In the genomic region with DNA sequence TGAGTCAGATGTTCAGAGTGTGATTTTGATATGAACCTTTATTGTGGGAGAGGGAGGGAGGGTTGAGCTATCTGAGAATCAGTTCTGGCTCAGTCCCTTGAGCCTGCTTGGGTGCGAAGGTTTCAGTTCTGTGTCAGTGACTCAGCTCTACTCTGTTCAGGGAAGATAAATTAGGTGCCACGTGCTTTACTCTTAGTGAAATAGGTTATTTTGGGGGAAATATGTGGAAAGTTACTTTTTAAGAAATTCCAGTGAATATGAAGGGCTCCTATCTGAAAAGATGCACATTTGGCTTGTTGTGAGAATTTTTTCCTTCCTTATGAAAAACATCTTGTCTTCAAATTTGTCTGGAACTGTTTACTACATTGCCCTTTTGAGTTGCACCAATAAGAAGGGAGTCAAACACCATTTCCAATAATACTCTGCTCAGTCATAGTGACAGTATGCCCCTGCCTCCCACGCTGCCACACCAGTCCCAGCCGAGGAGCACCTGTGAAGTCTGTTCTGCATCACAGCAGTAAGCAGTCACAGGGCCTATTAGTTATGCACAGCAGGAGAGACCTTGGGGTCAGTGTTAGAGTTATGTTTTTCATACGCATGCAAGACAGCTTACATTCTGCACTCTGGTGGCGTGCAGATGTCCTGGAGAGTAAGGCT, we compare ENCODE assay signal across 8 cellular contexts. TPM values are rescaled to one million over a fixed set of nuclear protein-coding genes. Genes with fewer than 3 reads are reported as not detected.
DNase-seq lines count a peak whose midpoint lies in the region; ATAC-seq, FAIRE-seq and TF ChIP-seq lines count a peak whose summit lies in the region.

No MANE protein-coding gene starts in this region.

- H3K4me3 ChIP-seq in astrocyte of the spinal cord (ENCODE audit: low read depth, low read length), result no peak overlapping the region
- H3K4me3 ChIP-seq in CD4-positive, alpha-beta memory T cell (ENCODE audit: low read length in 2 of 2), result no peak overlapping the region

- no peaks in the 10 kb centered on the region for H3K36me3 ChIP-seq in CD4-positive, alpha-beta memory T cell (ENCODE audit: insufficient read depth, low read length)

- no peaks in the 10 kb centered on the region for H3K27me3 Mint-ChIP-seq in endothelial cell (ENCODE audit: unreplicated experiment)
- no peaks in the 10 kb centered on the region for H3K27me3 Mint-ChIP-seq in CD4-positive, alpha-beta memory T cell

- H3K4me1 ChIP-seq in CD4-positive, alpha-beta memory T cell (ENCODE audit: insufficient read depth, low read length), result peaks cover 8% of the 10 kb centered on the region

- ATAC-seq in GM21423 (IDR thresholded peaks at IDR 0.05; ENCODE audit: unreplicated experiment), result peak; percentile 94
- peak; percentile 92 for ATAC-seq in HG03565 (IDR thresholded peaks at IDR 0.05; ENCODE audit: unreplicated experiment)

- no peak overlapping the region for H3K27ac Mint-ChIP-seq in endothelial cell (ENCODE audit: unreplicated experiment)
- peak overlapping the region in 1 of 7 donors; percentile 36 for H3K27ac Mint-ChIP-seq in CD4-positive, alpha-beta memory T cell

- no peak overlapping the region for H3K27ac ChIP-seq in CD4-positive, alpha-beta memory T cell (ENCODE audit: low read depth, low read length)

- TF ChIP-seq CTCF in astrocyte of the spinal cord (IDR thresholded peaks at IDR 0.05; ENCODE audit: low read depth, low read length) (no peak), endothelial cell (IDR thresholded peaks at IDR 0.05; ENCODE audit: unreplicated experiment) (no peak)

- peak; percentile 100 for FAIRE-seq in GM12891 (lab: Jason Lieb, UNC)

- H3K4me1 Mint-ChIP-seq in endothelial cell (ENCODE audit: unreplicated experiment), result no peaks in the 10 kb centered on the region
- peaks cover 10 to 17% (median 13%) of the 10 kb centered on the region in 4 donors for H3K4me1 Mint-ChIP-seq in CD4-positive, alpha-beta memory T cell

- no peaks in the 10 kb centered on the region for H3K9me3 ChIP-seq in CD4-positive, alpha-beta memory T cell (ENCODE audit: control insufficient read depth in 1 of 2, low read length in 2 of 2)

- no peak overlapping the region for H3K4me3 Mint-ChIP-seq in endothelial cell (ENCODE audit: unreplicated experiment)
- no peak overlapping the region for H3K4me3 Mint-ChIP-seq in CD4-positive, alpha-beta memory T cell

- no peak for TF ChIP-seq POLR2A in GM12891 (IDR thresholded peaks at IDR 0.05; ENCODE audit: low read depth, low read length)

- POLR2A ChIA-PET in CD4-positive, alpha-beta memory T cell (lab: Charles Lee; ENCODE audit: partially characterized antibody), result no interaction called here

- H3K36me3 Mint-ChIP-seq in endothelial cell (ENCODE audit: low read depth, unreplicated experiment), result no peaks in the 10 kb centered on the region
- H3K36me3 Mint-ChIP-seq in CD4-positive, alpha-beta memory T cell, result no peaks in the 10 kb centered on the region

- CTCF ChIA-PET in CD4-positive, alpha-beta memory T cell (lab: Charles Lee; ENCODE audit: partially characterized antibody), result interaction anchor here (0.9 to 1.2 kb wide), 3 partner anchors 24 to 352 kb away, joined by 3 read pairs; no protein-coding TSS in a partner anchor

- intact Hi-C loops in CD4-positive, alpha-beta memory T cell (cut with micrococcal nuclease), result no loop called here

- no peaks in the 10 kb centered on the region for H3K9me3 Mint-ChIP-seq in endothelial cell (ENCODE audit: unreplicated experiment)
- H3K9me3 Mint-ChIP-seq in CD4-positive, alpha-beta memory T cell, result no peaks in the 10 kb centered on the region

- no peaks in the 10 kb centered on the region for H3K27me3 ChIP-seq in CD4-positive, alpha-beta memory T cell (ENCODE audit: insufficient read depth, low read length)

- in situ Hi-C loops in astrocyte of the spinal cord (cut with HindIII; ENCODE audit: low sequenced_read_pairs), result no loop called here

- peak; percentile 27 for DNase-seq in GM12891 (ENCODE audit: insufficient read length, low spot score)
- DNase-seq in astrocyte of the spinal cord (ENCODE audit: low read depth, low spot score), result peak; percentile 59
- DNase-seq in stimulated activated CD4-positive, alpha-beta T cell treated with anti-CD3 and anti-CD28 coated beads, Interleukin-2, amount 100 ng/mL, for 24 hours, result peak; percentile 36 to 53
- DNase-seq in endothelial cell (ENCODE audit: low spot score), result no peak
- DNase-seq in amniotic stem cell (lab: John Stamatoyannopoulos, UW), result no peak
- DNase-seq in CD4-positive, alpha-beta memory T cell, result no peak

TF ChIP-seq in GM12891, 5 proteins besides CTCF, POLR2A, EP300 and RAD21:
- TF ChIP-seq POU2F2 (IDR thresholded peaks at IDR 0.05; ENCODE audit: low read depth, low read length) (peak; percentile 98), POLR2AphosphoS5 (IDR thresholded peaks at IDR 0.05; ENCODE audit: low read depth, low read length) (no peak), TAF1 (IDR thresholded peaks at IDR 0.05; ENCODE audit: low read depth, low read length) (no peak), PAX5 (IDR thresholded peaks at IDR 0.05; ENCODE audit: insufficient read depth, low read length, severe bottlenecking) (peak; percentile 41), SPI1 (IDR thresholded peaks at IDR 0.05; ENCODE audit: low read depth, low read length) (peak; percentile 73)
TF ChIP-seq in GM12891: peak in this region for 3.

RNA-seq across cellular contexts. Expression of a gene that starts 32.8 kb away (rescaled TPM):
- polyA plus RNA-seq in GM12891 (2012; ENCODE audit: low read depth, missing spikeins), result 0.08 TPM
- 2.6 TPM for total RNA-seq in endothelial cell (ENCODE audit: unreplicated experiment)
- total RNA-seq in CD4-positive, alpha-beta memory T cell, result not detected
- polyA plus RNA-seq in CD4-positive, alpha-beta memory T cell, result not detected

Comparison
In these comparisons a context has a peak if more than half of its experiments do, and no peak if none do; other contexts are left out.
1. DNase-seq: peak in GM12891 (single experiment), astrocyte of the spinal cord (single experiment) and stimulated activated CD4-positive, alpha-beta T cell treated with anti-CD3 and anti-CD28 coated beads, Interleukin-2, amount 100 ng/mL, for 24 hours (2 of 2); none in endothelial cell (single experiment), amniotic stem cell (single experiment) and CD4-positive, alpha-beta memory T cell (0 of 5).